ENCODE assay signal across 1 cellular context in genomic region chr7:99472561-99473314, GRCh38.
A peak's percentile ranks its signal among the peaks of the same experiment; 100 is the strongest.
TF ChIP-seq lines count a peak whose summit lies in the region.

ZNF789 (plus strand) TSS chr7:99472890; CDS start chr7:99476457, 3,567 bp downstream.

TF ChIP-seq in HepG2, 621 proteins besides CTCF, POLR2A, EP300 and RAD21 (continued from another document and continues in another):
- peak; percentile 57; the same call in 1 of the 2 replicates for TF ChIP-seq CHCHD3 (CRISPR knock-in tag; IDR thresholded peaks at IDR 0.05)
- no peak for TF ChIP-seq ZNF549 (CRISPR knock-in tag; IDR thresholded peaks at IDR 0.05)
- TF ChIP-seq KDM6A (CRISPR knock-in tag; IDR thresholded peaks at IDR 0.05; ENCODE audit: low read depth), result no peak
- peak; percentile 81 for TF ChIP-seq SP2 (CRISPR knock-in tag; IDR thresholded peaks at IDR 0.05)
- TF ChIP-seq SOX6 (IDR thresholded peaks at IDR 0.05), result no peak
- TF ChIP-seq SOX6 (CRISPR knock-in tag; IDR thresholded peaks at IDR 0.05), result peak; percentile 23
- TF ChIP-seq ZNF207 (IDR thresholded peaks at IDR 0.05; ENCODE audit: borderline replicate concordance), result peak; percentile 71; the same call in 1 of the 2 replicates
- peak; percentile 56; the same call in 1 of the 2 replicates for TF ChIP-seq RFXAP (CRISPR knock-in tag; IDR thresholded peaks at IDR 0.05; ENCODE audit: borderline replicate concordance)
- no peak; the same call in 1 of the 2 replicates for TF ChIP-seq ZNF512B (CRISPR knock-in tag; IDR thresholded peaks at IDR 0.05; ENCODE audit: borderline replicate concordance)
- TF ChIP-seq PLSCR1 (CRISPR knock-in tag; IDR thresholded peaks at IDR 0.05; ENCODE audit: borderline replicate concordance), result no peak
- TF ChIP-seq ZSCAN9 (CRISPR knock-in tag; IDR thresholded peaks at IDR 0.05; ENCODE audit: borderline replicate concordance), result no peak
- peak; percentile 35; the same call in 1 of the 2 replicates for TF ChIP-seq ZNF142 (CRISPR knock-in tag; IDR thresholded peaks at IDR 0.05)
- TF ChIP-seq ZNF274 (CRISPR knock-in tag; IDR thresholded peaks at IDR 0.05), result peak; percentile 15; the same call in 1 of the 2 replicates
- TF ChIP-seq PRMT3 (CRISPR knock-in tag; IDR thresholded peaks at IDR 0.05; ENCODE audit: borderline replicate concordance, low read depth), result no peak
- TF ChIP-seq TSC22D2 (CRISPR knock-in tag; IDR thresholded peaks at IDR 0.05; ENCODE audit: borderline replicate concordance), result 0 out of 2 replicates have a peak, but pooled peaks have one; percentile 38
- no peak for TF ChIP-seq ZNF225 (CRISPR knock-in tag; IDR thresholded peaks at IDR 0.05)
- no peak for TF ChIP-seq MAFK (conservative IDR thresholded peaks at IDR 0.05 in 1 of 2, IDR thresholded peaks at IDR 0.05 in 1 of 2; ENCODE audit: low read length in 2 of 2)
- no peak for TF ChIP-seq SAFB2 (CRISPR knock-in tag; IDR thresholded peaks at IDR 0.05; ENCODE audit: borderline replicate concordance, low read depth)
- TF ChIP-seq NCOA1 (CRISPR knock-in tag; IDR thresholded peaks at IDR 0.05), result peak; percentile 70; the same call in 1 of the 2 replicates
- no peak for TF ChIP-seq HOXA7 (CRISPR knock-in tag; IDR thresholded peaks at IDR 0.05)
- TF ChIP-seq FOXO4 (CRISPR knock-in tag; conservative IDR thresholded peaks at IDR 0.05), result no peak
- TF ChIP-seq ZKSCAN1 (IDR thresholded peaks at IDR 0.05; ENCODE audit: low read length), result no peak
- no peak for TF ChIP-seq AFF4 (CRISPR knock-in tag; IDR thresholded peaks at IDR 0.05)
- peak; percentile 47; the same call in 1 of the 2 replicates for TF ChIP-seq SRY (CRISPR knock-in tag; IDR thresholded peaks at IDR 0.05)
- TF ChIP-seq ZBTB40 (IDR thresholded peaks at IDR 0.05), result no peak
- peak; percentile 86 for TF ChIP-seq ZBTB40 (CRISPR knock-in tag; IDR thresholded peaks at IDR 0.05)
- TF ChIP-seq ASH2L (IDR thresholded peaks at IDR 0.05; ENCODE audit: insufficient read length, low read depth, low read length), result peak; percentile 83
- peak; percentile 30; the same call in 1 of the 2 replicates for TF ChIP-seq ZNF331 (CRISPR knock-in tag; IDR thresholded peaks at IDR 0.05)
- TF ChIP-seq ZFY (CRISPR knock-in tag; IDR thresholded peaks at IDR 0.05), result peak; percentile 75
- TF ChIP-seq TRIM22 (IDR thresholded peaks at IDR 0.05), result no peak
